In the genomic region with DNA sequence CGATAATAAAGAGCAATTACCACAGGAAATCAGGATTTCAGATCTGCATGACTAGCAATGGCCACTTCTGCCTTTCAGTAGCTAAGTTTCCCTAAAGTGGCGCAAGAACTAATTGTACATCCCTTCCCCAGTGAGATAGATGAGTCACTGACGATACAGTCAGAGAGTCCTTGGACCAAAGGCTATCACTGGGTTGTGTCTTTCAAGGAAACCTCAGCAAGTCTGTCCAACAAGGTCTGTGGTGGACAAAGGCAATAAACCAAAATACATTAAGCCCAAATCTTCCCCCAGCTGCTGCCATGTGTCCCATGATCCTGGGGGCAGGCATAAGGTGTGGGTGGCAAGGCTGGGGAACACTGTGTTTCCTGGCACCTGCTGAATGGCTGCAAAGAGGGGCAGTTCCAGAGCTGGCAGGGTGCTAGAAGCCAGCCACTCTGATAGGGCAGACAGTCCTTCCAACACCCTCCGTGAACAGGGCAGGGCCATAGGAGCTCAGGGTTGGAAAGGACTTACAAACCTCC, we compare ENCODE assay signal across 12 cellular contexts. TPM values are rescaled to one million over a fixed set of nuclear protein-coding genes. Genes with fewer than 3 reads are reported as not detected.
DNase-seq lines count a peak whose midpoint lies in the region; ATAC-seq and TF ChIP-seq lines count a peak whose summit lies in the region.
"Had no signal": no experiment of that assay in that cellular context is flagged by ENCODE, and none has a peak within 500 bp of the region (broad histone marks: within the 10 kb centered on the region; RNA-seq: fewer than 3 reads in every experiment).

No MANE protein-coding gene starts in this region.

- no peaks in the 10 kb centered on the region for H3K27me3 ChIP-seq in right lobe of liver
- H3K27me3 ChIP-seq in colonic mucosa = no peaks in the 10 kb centered on the region
- peaks cover 0 to 20% (median 0%) of the 10 kb centered on the region in 4 donors for H3K27me3 ChIP-seq in esophagus squamous epithelium

- peak; percentile 34 to 59 (median 46) for ATAC-seq in right lobe of liver

- 70% methylated on average over 2 of the region's 4 CpGs for WGBS in right lobe of liver (ENCODE audit: insufficient coverage, low coverage, low lambda C conversion rate, missing lambda C conversion rate)
- WGBS in esophagus squamous epithelium, 2 donors = 83 to 86% methylated on average over 1 to 4 of the region's 4 CpGs

- intact Hi-C loops in right lobe of liver (cut with DNase I) (no loop called here), colonic mucosa (cut with DNase I) (no loop called here), esophagus squamous epithelium (cut with DNase I) (no loop called here)

- H3K36me3 ChIP-seq in right lobe of liver (no peaks in the 10 kb centered on the region), colonic mucosa (no peaks in the 10 kb centered on the region), esophagus squamous epithelium (no peaks in the 10 kb centered on the region)

- peak; percentile 16 for TF ChIP-seq POLR2A in right lobe of liver (IDR thresholded peaks at IDR 0.05)
- TF ChIP-seq POLR2A in esophagus squamous epithelium (IDR thresholded peaks at IDR 0.05) = no peak

- H3K4me1 ChIP-seq in right lobe of liver (peaks cover 0 to 43% (median 15%) of the 10 kb centered on the region in 4 donors), colonic mucosa (no peaks in the 10 kb centered on the region), esophagus squamous epithelium (peaks cover 7 to 24% (median 11%) of the 10 kb centered on the region in 3 donors)

- H3K9ac ChIP-seq in colonic mucosa (ENCODE audit: low read depth in 2 of 2, low read length in 2 of 2) = no peak overlapping the region

- TF ChIP-seq CTCF in right lobe of liver (IDR thresholded peaks at IDR 0.05) (no peak), colonic mucosa (IDR thresholded peaks at IDR 0.05) (no peak), esophagus squamous epithelium (IDR thresholded peaks at IDR 0.05) (no peak)

- peak overlapping the region; percentile 94 for H3K27ac ChIP-seq in cingulate gyrus (ENCODE audit: low read depth, low read length)
- H3K27ac ChIP-seq in right lobe of liver = peak overlapping the region; percentile 28 to 72 (median 41)
- no peak overlapping the region for H3K27ac ChIP-seq in colonic mucosa
- no peak overlapping the region for H3K27ac ChIP-seq in esophagus squamous epithelium

- H3K9me3 ChIP-seq in right lobe of liver (no peaks in the 10 kb centered on the region), colonic mucosa (no peaks in the 10 kb centered on the region), esophagus squamous epithelium (no peaks in the 10 kb centered on the region)

- DNase-seq in EH (ENCODE audit: low read depth) = peak; percentile 83
- DNase-seq in NOMO-1 (lab: John Stamatoyannopoulos, UW; ENCODE audit: unreplicated experiment in 2 of 2) = peak; percentile 87 to 97
- DNase-seq in right lobe of liver = peak in 2 of 3 donors; percentile 63 to 80
- no peak for DNase-seq in HT-29 (ENCODE audit: low spot score)
- DNase-seq in colonic mucosa = no peak
- no peak for DNase-seq in esophagus squamous epithelium (lab: John Stamatoyannopoulos, UW)
- DNase-seq in NCI-H2227 (lab: John Stamatoyannopoulos, UW; ENCODE audit: unreplicated experiment) = no peak
- DNase-seq: activated CD4-positive, CD25-positive, alpha-beta regulatory T cell; activated effector memory CD4-positive, alpha-beta T cell treated with anti-CD3 and anti-CD28 coated beads, Interleukin-2, amount 50 U/mL, for 16 hours; dermis blood vessel endothelial cell; NCI-H1105 treated with DMSO at 0.1 percent for 48 hours had no signal

- H3K4me3 ChIP-seq in right lobe of liver (no peak overlapping the region), colonic mucosa (no peak overlapping the region), esophagus squamous epithelium (no peak overlapping the region)

RNA-seq across cellular contexts. Expression of gene MTMR4, which starts 20.5 kb away (rescaled TPM):
- total RNA-seq in right lobe of liver (100 to 1,000 TPM in 1 of 6 experiments, 10 to 100 TPM in 5; 46.4 to 101 (median 59.7) TPM), colonic mucosa (10 to 100 TPM; 43.5 to 45.3 TPM), esophagus squamous epithelium (10 to 100 TPM; 21.7 to 34.5 (median 28.0) TPM)
- 39.1 and 50.0 TPM in 2 replicates for total RNA-seq in HT-29 (2014; rRNA removed; shearing (Covaris generic))

RNA-seq across cellular contexts. Expression of gene HSF5, which starts 46.8 kb away (rescaled TPM):
- total RNA-seq in right lobe of liver = under 1 TPM in 5 of 6 experiments, not detected in 1; 0.06 to 0.18 (median 0.10) TPM
- total RNA-seq in HT-29 (2014; rRNA removed; shearing (Covaris generic)) = not detected in 2 replicates
- under 1 TPM in 1 of 2 donors, not detected in 1; 0.07 TPM for total RNA-seq in colonic mucosa
- total RNA-seq in esophagus squamous epithelium = under 1 TPM in 1 of 4 donors, not detected in 3; under 0.01 TPM

Comparison
In these comparisons a context has a peak if more than half of its experiments do, and no peak if none do; other contexts are left out.
1. DNase-seq: peak in EH (single experiment), NOMO-1 (2 of 2) and right lobe of liver (2 of 3); none in HT-29 (single experiment), colonic mucosa (single experiment), esophagus squamous epithelium (single experiment) and NCI-H2227 (single experiment).
2. H3K27ac ChIP-seq: peak in cingulate gyrus (single experiment) and right lobe of liver (3 of 3); none in colonic mucosa (single experiment) and esophagus squamous epithelium (0 of 4).